In genomic region chr6:26270903-26271639, GRCh38 we compare ENCODE assay signal across 7 cellular contexts.
DNase-seq lines count a peak whose midpoint lies in the region; ATAC-seq and TF ChIP-seq lines count a peak whose summit lies in the region.

No MANE protein-coding gene starts in this region.

- DNase-seq in NOMO-1 (lab: John Stamatoyannopoulos, UW; ENCODE audit: unreplicated experiment in 2 of 2): peak; percentile 65 to 92
- peak; percentile 78 for DNase-seq in activated T-cell treated with anti-CD3 and anti-CD28 coated beads for 1 hour (ENCODE audit: low read depth)
- DNase-seq in epithelial cell of esophagus (ENCODE audit: low read depth): peak; percentile 89
- DNase-seq in mucosa of gallbladder (ENCODE audit: low spot score): peak; percentile 87

- peak overlapping the region; percentile 61 for H3K4me3 ChIP-seq in epithelial cell of esophagus (ENCODE audit: low read length)

- H3K9me3 Mint-ChIP-seq in stimulated activated memory B cell treated with anti-CD40 and anti-IgM and Interleukin-4, amounts not matched to agents 10 μg/mL and 1 μg/mL and 100 μg/mL, for 72 hours: no peaks in the 10 kb centered on the region

- ATAC-seq in GM18517 (IDR thresholded peaks at IDR 0.05; ENCODE audit: unreplicated experiment) (peak; percentile 39), HG03064 (IDR thresholded peaks at IDR 0.05; ENCODE audit: low read depth, unreplicated experiment) (peak; percentile 34)
- ATAC-seq in stimulated activated memory B cell treated with anti-CD40 and anti-IgM and Interleukin-4, amounts not matched to agents 10 μg/mL and 1 μg/mL and 100 μg/mL, for 72 hours: peak; percentile 48

- H3K27me3 Mint-ChIP-seq in stimulated activated memory B cell treated with anti-CD40 and anti-IgM and Interleukin-4, amounts not matched to agents 10 μg/mL and 1 μg/mL and 100 μg/mL, for 72 hours: no peaks in the 10 kb centered on the region

- peak overlapping the region; percentile 86 for H3K4me3 Mint-ChIP-seq in stimulated activated memory B cell treated with anti-CD40 and anti-IgM and Interleukin-4, amounts not matched to agents 10 μg/mL and 1 μg/mL and 100 μg/mL, for 72 hours

- no peaks in the 10 kb centered on the region for H3K4me1 Mint-ChIP-seq in stimulated activated memory B cell treated with anti-CD40 and anti-IgM and Interleukin-4, amounts not matched to agents 10 μg/mL and 1 μg/mL and 100 μg/mL, for 72 hours

- no peak overlapping the region for H3K27ac Mint-ChIP-seq in stimulated activated memory B cell treated with anti-CD40 and anti-IgM and Interleukin-4, amounts not matched to agents 10 μg/mL and 1 μg/mL and 100 μg/mL, for 72 hours

- no peak for TF ChIP-seq CTCF in epithelial cell of esophagus (IDR thresholded peaks at IDR 0.05; ENCODE audit: insufficient read depth, low read depth, low read length, missing control alignments)

- no peaks in the 10 kb centered on the region for H3K36me3 Mint-ChIP-seq in stimulated activated memory B cell treated with anti-CD40 and anti-IgM and Interleukin-4, amounts not matched to agents 10 μg/mL and 1 μg/mL and 100 μg/mL, for 72 hours

Comparison
In these comparisons a context has a peak if more than half of its experiments do, and no peak if none do; other contexts are left out.
1. Peak in every context shown above with its lines: DNase-seq, ATAC-seq and H3K4me3 ChIP-seq.